ENCODE assay signal across 9 cellular contexts in the genomic region with DNA sequence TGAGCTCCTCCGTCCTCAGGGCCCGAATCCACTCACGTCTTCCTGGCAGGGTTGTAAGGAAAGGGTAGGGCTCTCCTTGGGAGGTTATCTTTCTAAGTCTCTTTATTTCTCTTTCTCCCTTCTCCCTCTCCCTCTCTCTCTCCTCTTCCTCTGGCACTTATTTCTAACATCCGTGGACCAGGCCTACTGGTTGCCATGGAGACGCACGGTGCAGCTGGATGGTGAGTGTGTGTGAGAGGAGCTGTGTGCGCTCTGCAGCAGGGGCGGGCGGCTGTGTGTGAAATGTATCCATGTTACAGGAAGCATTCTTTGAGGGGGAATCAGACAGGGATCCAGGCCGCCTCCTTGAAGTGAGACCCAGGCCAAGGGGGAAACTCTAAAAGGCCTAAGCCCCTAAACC. TPM values are rescaled to one million over a fixed set of nuclear protein-coding genes. Genes with fewer than 3 reads are reported as not detected.
A peak's percentile ranks its signal among the peaks of the same experiment; 100 is the strongest.
DNase-seq lines count a peak whose midpoint lies in the region; ATAC-seq, FAIRE-seq and TF ChIP-seq lines count a peak whose summit lies in the region.
"Had no signal": no experiment of that assay in that cellular context is flagged by ENCODE, and none has a peak within 500 bp of the region (broad histone marks: within the 10 kb centered on the region; RNA-seq: fewer than 3 reads in every experiment).

No MANE protein-coding gene starts in this region.

- no peak overlapping the region for H3K27ac ChIP-seq in ascending aorta

- no peaks in the 10 kb centered on the region for H3K27me3 ChIP-seq in ascending aorta

- H3K4me3 ChIP-seq in ascending aorta: no peak overlapping the region

- ATAC-seq in HG03095 (IDR thresholded peaks at IDR 0.05; ENCODE audit: unreplicated experiment) (no peak), GM19324 (IDR thresholded peaks at IDR 0.05; ENCODE audit: low FRiP score, unreplicated experiment) (no peak)
- ATAC-seq: left colon had no signal

- FAIRE-seq in GM19239 (lab: Jason Lieb, UNC): no peak

- DNase-seq in DMS 273 (lab: John Stamatoyannopoulos, UW; ENCODE audit: unreplicated experiment) (peak; percentile 83), NCI-H1092 treated with DMSO at 0.1 percent for 48 hours (lab: John Stamatoyannopoulos, UW) (peak; percentile 46), anterior cingulate cortex (lab: John Stamatoyannopoulos, UW) (peak in 57 of 58 donors; percentile 32 to 93 (median 77)), medulla oblongata (ENCODE audit: extremely low spot score) (peak; percentile 88), ascending aorta (ENCODE audit: low spot score in 2 of 2) (no peak), GM19239 (ENCODE audit: insufficient read length, low spot score) (no peak)

- intact Hi-C loops in ascending aorta (cut with DNase I): no loop called here

- no peak for TF ChIP-seq CTCF in ascending aorta (IDR thresholded peaks at IDR 0.05)

- H3K36me3 ChIP-seq in ascending aorta: no peaks in the 10 kb centered on the region

- H3K9me3 ChIP-seq in ascending aorta: no peaks in the 10 kb centered on the region

- peaks cover 0 to 8% of the 10 kb centered on the region in 2 donors for H3K4me1 ChIP-seq in ascending aorta

RNA-seq across cellular contexts. Expression of gene PCDH1, which starts 32.2 kb away (rescaled TPM):
- 165 TPM for total RNA-seq in ascending aorta

Comparison
In these comparisons a context has a peak if more than half of its experiments do, and no peak if none do; other contexts are left out.
1. DNase-seq: peak in DMS 273 (single experiment), NCI-H1092 treated with DMSO at 0.1 percent for 48 hours (single experiment), anterior cingulate cortex (57 of 58) and medulla oblongata (single experiment); none in ascending aorta (0 of 2) and GM19239 (single experiment).